In genomic region chr1:45050931-45051748, GRCh38 we compare ENCODE assay signal across 13 cellular contexts. TPM values are rescaled to one million over a fixed set of nuclear protein-coding genes. Genes with fewer than 3 reads are reported as not detected.
DNase-seq lines count a peak whose midpoint lies in the region; ATAC-seq and TF ChIP-seq lines count a peak whose summit lies in the region.
"Had no signal": no experiment of that assay in that cellular context is flagged by ENCODE, and none has a peak within 500 bp of the region (broad histone marks: within the 10 kb centered on the region; RNA-seq: fewer than 3 reads in every experiment).

No MANE protein-coding gene starts in this region.

- peak; percentile 80 for ATAC-seq in activated CD8-positive, alpha-beta T cell treated with anti-CD3 and anti-CD28 coated beads for 36 hours
- no peak for ATAC-seq in GM18858 (IDR thresholded peaks at IDR 0.05; ENCODE audit: unreplicated experiment)
- ATAC-seq in GM19395 (IDR thresholded peaks at IDR 0.05; ENCODE audit: unreplicated experiment), result no peak
- no peak for ATAC-seq in HG03108 (IDR thresholded peaks at IDR 0.05; ENCODE audit: unreplicated experiment)
- ATAC-seq: GM23338, lower lobe of right lung had no signal

- intact Hi-C loops in activated CD8-positive, alpha-beta T cell treated with anti-CD3 and anti-CD28 coated beads for 36 hours (cut with micrococcal nuclease), result no loop called here

- H3K9me3 ChIP-seq in CD8-positive, alpha-beta memory T cell (ENCODE audit: low read length), result no peaks in the 10 kb centered on the region
- no peaks in the 10 kb centered on the region for H3K9me3 ChIP-seq in muscle layer of duodenum (ENCODE audit: control insufficient read depth in 1 of 2, low read length in 2 of 2)
- H3K9me3 ChIP-seq: lower lobe of right lung, tibial nerve had no signal

- H3K27ac Mint-ChIP-seq in CD8-positive, alpha-beta memory T cell, result peak overlapping the region; percentile 62 to 95 (median 87)
- H3K27ac Mint-ChIP-seq in activated CD8-positive, alpha-beta T cell treated with anti-CD3 and anti-CD28 coated beads for 36 hours, result peak overlapping the region; percentile 56
- H3K27ac Mint-ChIP-seq: GM23338 had no signal

- POLR2A ChIA-PET in CD8-positive, alpha-beta memory T cell (lab: Charles Lee), result interaction anchor here (0.6 to 0.7 kb wide), 3 partner anchors 38 to 154 kb away, joined by 3 to 11 read pairs (median 3); no protein-coding TSS in a partner anchor
- POLR2A ChIA-PET in activated CD8-positive, alpha-beta T cell treated with anti-CD3 and anti-CD28 coated beads for 36 hours (lab: Charles Lee), result interaction anchor here (1.1 to 1.4 kb wide), 2 partner anchors 65 to 289 kb away, joined by 3 to 4 read pairs; partner anchors contain the start of genes EIF2B3, MUTYH and TOE1

- H3K27ac ChIP-seq in CD8-positive, alpha-beta memory T cell (ENCODE audit: low read depth, low read length), result peak overlapping the region; percentile 22
- H3K27ac ChIP-seq in muscle layer of duodenum (ENCODE audit: low read length), result peak overlapping the region; percentile 49
- H3K27ac ChIP-seq: lower lobe of right lung had no signal

- peaks cover 14% of the 10 kb centered on the region for H3K4me1 ChIP-seq in CD8-positive, alpha-beta memory T cell (ENCODE audit: insufficient read depth, low read length)
- H3K4me1 ChIP-seq in muscle layer of duodenum (ENCODE audit: control insufficient read depth in 1 of 2, insufficient read depth in 2 of 2, low read length in 2 of 2), result no peaks in the 10 kb centered on the region
- H3K4me1 ChIP-seq: lower lobe of right lung, tibial nerve had no signal

- H3K27me3 ChIP-seq in CD8-positive, alpha-beta memory T cell (ENCODE audit: insufficient read depth, low read length, poor library complexity, severe bottlenecking), result no peaks in the 10 kb centered on the region
- H3K27me3 ChIP-seq in muscle layer of duodenum (ENCODE audit: low read depth, low read length), result no peaks in the 10 kb centered on the region
- H3K27me3 ChIP-seq: tibial nerve had no signal

- in situ Hi-C loops in GM13976 (cut with MboI; ENCODE audit: low sequenced_read_pairs, unreplicated experiment), result no loop called here

- H3K4me1 Mint-ChIP-seq in CD8-positive, alpha-beta memory T cell, result peaks cover 12 to 21% (median 15%) of the 10 kb centered on the region in 3 donors
- H3K4me1 Mint-ChIP-seq in activated CD8-positive, alpha-beta T cell treated with anti-CD3 and anti-CD28 coated beads for 36 hours (ENCODE audit: low read depth), result peaks cover 17% of the 10 kb centered on the region
- H3K4me1 Mint-ChIP-seq: GM23338 had no signal

- H3K9me3 Mint-ChIP-seq in CD8-positive, alpha-beta memory T cell, result no peaks in the 10 kb centered on the region
- H3K9me3 Mint-ChIP-seq in activated CD8-positive, alpha-beta T cell treated with anti-CD3 and anti-CD28 coated beads for 36 hours, result no peaks in the 10 kb centered on the region
- H3K9me3 Mint-ChIP-seq: GM23338 had no signal

- TF ChIP-seq CTCF in GM13976 (IDR thresholded peaks at IDR 0.05; ENCODE audit: borderline replicate concordance, control extremely low read depth, extremely low read depth, insufficient read depth, missing control alignments), result no peak
- TF ChIP-seq CTCF in activated CD8-positive, alpha-beta T cell treated with anti-CD3 and anti-CD28 coated beads for 36 hours (IDR thresholded peaks at IDR 0.05), result no peak

- peaks cover 2 to 10% (median 4%) of the 10 kb centered on the region in 3 donors for H3K36me3 Mint-ChIP-seq in CD8-positive, alpha-beta memory T cell
- H3K36me3 Mint-ChIP-seq in activated CD8-positive, alpha-beta T cell treated with anti-CD3 and anti-CD28 coated beads for 36 hours (ENCODE audit: low read depth), result no peaks in the 10 kb centered on the region

- H3K4me3 Mint-ChIP-seq in CD8-positive, alpha-beta memory T cell, result peak overlapping the region; percentile 28 to 86 (median 81)
- H3K4me3 Mint-ChIP-seq in activated CD8-positive, alpha-beta T cell treated with anti-CD3 and anti-CD28 coated beads for 36 hours, result peak overlapping the region; percentile 14
- H3K4me3 Mint-ChIP-seq: GM23338 had no signal

- H3K4me3 ChIP-seq in CD8-positive, alpha-beta memory T cell (ENCODE audit: low read length), result peak overlapping the region; percentile 54
- peak overlapping the region in 1 of 2 donors; percentile 37 for H3K4me3 ChIP-seq in muscle layer of duodenum (ENCODE audit: low read depth in 1 of 2, low read length in 2 of 2)
- H3K4me3 ChIP-seq: GM23338, lower lobe of right lung, smooth muscle cell, tibial nerve had no signal

- H3K27me3 Mint-ChIP-seq in CD8-positive, alpha-beta memory T cell, result peaks cover 0 to 2% of the 10 kb centered on the region in 2 donors
- no peaks in the 10 kb centered on the region for H3K27me3 Mint-ChIP-seq in activated CD8-positive, alpha-beta T cell treated with anti-CD3 and anti-CD28 coated beads for 36 hours

- DNase-seq in CD8-positive, alpha-beta memory T cell, result peak in 1 of 5 donors; percentile 30
- DNase-seq in GM13976 (ENCODE audit: low spot score), result peak; percentile 47
- no peak for DNase-seq in activated CD8-positive, alpha-beta T cell treated with anti-CD3 and anti-CD28 coated beads for 36 hours
- DNase-seq: lower lobe of right lung, NCI-H1048, nucleus accumbens had no signal

- no peaks in the 10 kb centered on the region for H3K36me3 ChIP-seq in CD8-positive, alpha-beta memory T cell (ENCODE audit: insufficient read depth, low read length)
- peaks cover 0 to 11% of the 10 kb centered on the region in 2 donors for H3K36me3 ChIP-seq in muscle layer of duodenum (ENCODE audit: control insufficient read depth in 1 of 2, insufficient read depth in 2 of 2, low read length in 2 of 2)
- H3K36me3 ChIP-seq: lower lobe of right lung had no signal

- CTCF ChIA-PET in CD8-positive, alpha-beta memory T cell (lab: Charles Lee), result interaction anchor here (1.5 to 1.8 kb wide), 3 partner anchors 17 to 40 kb away, joined by 3 to 7 read pairs (median 3); partner anchors contain the start of genes HECTD3 and UROD
- CTCF ChIA-PET in activated CD8-positive, alpha-beta T cell treated with anti-CD3 and anti-CD28 coated beads for 36 hours (lab: Charles Lee), result interaction anchor here (1.1 to 2.5 kb wide), 3 partner anchors 33 to 251 kb away, joined by 3 to 9 read pairs (median 8); no protein-coding TSS in a partner anchor

RNA-seq across cellular contexts. Expression of gene UROD, which starts 39.1 kb away (rescaled TPM):
- total RNA-seq in CD8-positive, alpha-beta memory T cell, result 10 to 100 TPM; 89.9 to 92.4 TPM
- polyA plus RNA-seq in CD8-positive, alpha-beta memory T cell, result 62.9 TPM
- total RNA-seq in activated CD8-positive, alpha-beta T cell treated with anti-CD3 and anti-CD28 coated beads for 36 hours, result 100 to 1,000 TPM; 109 to 113 TPM

RNA-seq across cellular contexts. Expression of gene HECTD3, which starts 40.0 kb away (rescaled TPM):
- total RNA-seq in CD8-positive, alpha-beta memory T cell, result 10 to 100 TPM; 35.4 to 36.0 TPM
- 30.1 TPM for polyA plus RNA-seq in CD8-positive, alpha-beta memory T cell
- total RNA-seq in activated CD8-positive, alpha-beta T cell treated with anti-CD3 and anti-CD28 coated beads for 36 hours, result 10 to 100 TPM; 16.4 to 16.9 TPM
